17 cellular contexts compared by ENCODE assay signal in the genomic region with DNA sequence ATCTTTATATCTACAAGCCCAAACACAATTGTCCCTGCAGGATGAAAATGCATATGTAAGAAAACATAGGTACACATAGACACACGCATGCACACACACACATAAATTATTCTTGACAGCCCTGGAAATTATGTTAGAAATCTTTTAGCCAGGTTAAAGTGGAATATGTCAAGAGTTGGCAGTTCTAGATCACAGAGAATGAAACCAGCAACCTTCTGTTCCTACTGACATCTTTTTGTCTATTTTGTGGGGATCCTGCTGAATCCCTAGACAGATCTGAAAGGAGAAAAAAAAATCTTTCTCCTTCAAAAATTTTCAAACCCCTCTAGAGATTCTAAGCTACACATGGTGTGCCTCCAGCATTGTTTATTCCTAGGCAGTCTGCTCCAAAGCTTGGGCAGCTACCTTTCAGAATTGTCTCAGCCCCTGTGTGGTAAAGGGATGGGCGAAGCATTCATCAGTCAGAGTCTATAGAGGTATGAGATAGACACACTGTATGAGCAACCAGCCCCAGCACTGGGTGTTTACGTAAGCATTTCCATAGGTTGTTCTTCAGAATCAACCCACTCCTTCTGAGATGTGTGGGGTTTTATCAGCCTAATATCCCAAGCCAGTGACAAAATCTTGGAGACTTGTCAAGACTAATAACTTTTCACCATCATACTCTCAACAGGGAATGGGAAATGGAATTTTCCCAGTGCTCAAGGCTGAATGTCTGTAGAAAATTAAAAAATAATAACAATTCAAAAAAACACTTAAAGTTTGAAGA.
DNase-seq lines count a peak whose midpoint lies in the region; ATAC-seq and TF ChIP-seq lines count a peak whose summit lies in the region.
"Had no signal": no experiment of that assay in that cellular context is flagged by ENCODE, and none has a peak within 500 bp of the region (broad histone marks: within the 10 kb centered on the region; RNA-seq: fewer than 3 reads in every experiment).

No MANE protein-coding gene starts in this region.

- peaks cover 24 to 84% (median 54%) of the 10 kb centered on the region in 3 donors for H3K4me1 Mint-ChIP-seq in CD8-positive, alpha-beta memory T cell
- peaks cover 77% of the 10 kb centered on the region for H3K4me1 Mint-ChIP-seq in activated T-cell treated with anti-CD3 and anti-CD28 coated beads, Interleukin-2, amount 50 U/mL, for 4 hours (ENCODE audit: low read depth)

- H3K9me3 Mint-ChIP-seq in CD8-positive, alpha-beta memory T cell, result no peaks in the 10 kb centered on the region
- H3K9me3 Mint-ChIP-seq in activated T-cell treated with anti-CD3 and anti-CD28 coated beads, Interleukin-2, amount 50 U/mL, for 4 hours, result peaks cover 2% of the 10 kb centered on the region
- H3K9me3 Mint-ChIP-seq: type B pancreatic cell had no signal

- peak; percentile 81 to 84 for ATAC-seq in activated T-cell treated with anti-CD3 and anti-CD28 coated beads, Interleukin-2, amount 50 U/mL, for 4 hours
- no peak for ATAC-seq in HG02763 (IDR thresholded peaks at IDR 0.05; ENCODE audit: unreplicated experiment)

- H3K27me3 Mint-ChIP-seq in CD8-positive, alpha-beta memory T cell, result peaks cover 0 to 2% of the 10 kb centered on the region in 2 donors
- H3K27me3 Mint-ChIP-seq in activated T-cell treated with anti-CD3 and anti-CD28 coated beads, Interleukin-2, amount 50 U/mL, for 4 hours (ENCODE audit: low read depth), result no peaks in the 10 kb centered on the region
- H3K27me3 Mint-ChIP-seq: type B pancreatic cell had no signal

- peaks cover 0 to 34% (median 11%) of the 10 kb centered on the region in 3 donors for H3K36me3 Mint-ChIP-seq in CD8-positive, alpha-beta memory T cell
- H3K36me3 Mint-ChIP-seq in activated T-cell treated with anti-CD3 and anti-CD28 coated beads, Interleukin-2, amount 50 U/mL, for 4 hours (ENCODE audit: insufficient read depth), result peaks cover 9% of the 10 kb centered on the region
- H3K36me3 Mint-ChIP-seq: type B pancreatic cell had no signal

- H3K27me3 ChIP-seq in CD8-positive, alpha-beta memory T cell (ENCODE audit: insufficient read depth, low read length, poor library complexity, severe bottlenecking), result no peaks in the 10 kb centered on the region
- H3K27me3 ChIP-seq: dorsolateral prefrontal cortex had no signal

- no peaks in the 10 kb centered on the region for H3K36me3 ChIP-seq in CD8-positive, alpha-beta memory T cell (ENCODE audit: insufficient read depth, low read length)
- H3K36me3 ChIP-seq: prostate gland had no signal

- POLR2A ChIA-PET in CD8-positive, alpha-beta memory T cell (lab: Charles Lee), result no interaction called here

- DNase-seq in NCI-H1417 (lab: John Stamatoyannopoulos, UW) (peak in 2 of 3 experiments; percentile 30 to 44), NCI-H1417 treated with DMSO at 0.1 percent for 48 hours (lab: John Stamatoyannopoulos, UW) (no peak), epithelial cell of esophagus (ENCODE audit: low read depth) (peak; percentile 46), nucleus accumbens (lab: John Stamatoyannopoulos, UW) (no peak)
- DNase-seq in CD8-positive, alpha-beta memory T cell, result no peak
- DNase-seq in activated T-cell treated with anti-CD3 and anti-CD28 coated beads, Interleukin-2, amount 50 U/mL, for 4 hours, result peak; percentile 30
- DNase-seq in central memory CD4-positive, alpha-beta T cell, result no peak
- DNase-seq: 8988T; dorsolateral prefrontal cortex; GDM1; hypothalamus; NCI-H2107; SHP77 treated with DMSO at 0.1 percent for 48 hours; stimulated activated CD8-positive, alpha-beta memory T cell treated with anti-CD3 and anti-CD28 coated beads, Interleukin-4, amount 100 ng/mL, for 48 hours had no signal

- no peak overlapping the region for H3K27ac ChIP-seq in CD8-positive, alpha-beta memory T cell (ENCODE audit: low read depth, low read length)
- H3K27ac ChIP-seq: prostate gland had no signal

- CTCF ChIA-PET in CD8-positive, alpha-beta memory T cell (lab: Charles Lee), result interaction anchor here (1.4 kb wide), 1 partner anchor 15 kb away, joined by 3 read pairs; no protein-coding TSS in a partner anchor

- no peaks in the 10 kb centered on the region for H3K9me3 ChIP-seq in CD8-positive, alpha-beta memory T cell (ENCODE audit: low read length)
- H3K9me3 ChIP-seq: prostate gland had no signal

- H3K4me1 ChIP-seq in CD8-positive, alpha-beta memory T cell (ENCODE audit: insufficient read depth, low read length), result peaks cover 20% of the 10 kb centered on the region
- H3K4me1 ChIP-seq: prostate gland had no signal

- peak overlapping the region; percentile 18 to 83 (median 68) for H3K27ac Mint-ChIP-seq in CD8-positive, alpha-beta memory T cell
- H3K27ac Mint-ChIP-seq: type B pancreatic cell had no signal

- TF ChIP-seq CTCF in epithelial cell of esophagus (IDR thresholded peaks at IDR 0.05; ENCODE audit: insufficient read depth, low read depth, low read length, missing control alignments), result no peak

- peak overlapping the region; percentile 23 to 76 (median 70) for H3K4me3 Mint-ChIP-seq in CD8-positive, alpha-beta memory T cell
- peak overlapping the region; percentile 60 for H3K4me3 Mint-ChIP-seq in activated T-cell treated with anti-CD3 and anti-CD28 coated beads, Interleukin-2, amount 50 U/mL, for 4 hours
- H3K4me3 Mint-ChIP-seq: type B pancreatic cell had no signal

- H3K4me3 ChIP-seq in CD8-positive, alpha-beta memory T cell (ENCODE audit: low read length), result peak overlapping the region; percentile 11
- H3K4me3 ChIP-seq in epithelial cell of esophagus (ENCODE audit: low read length), result no peak overlapping the region
- H3K4me3 ChIP-seq: dorsolateral prefrontal cortex, prostate gland had no signal

Comparison
In these comparisons a context has a peak if more than half of its experiments do, and no peak if none do; other contexts are left out.
1. DNase-seq: peak in NCI-H1417 (2 of 3), activated T-cell treated with anti-CD3 and anti-CD28 coated beads, Interleukin-2, amount 50 U/mL, for 4 hours (single experiment) and epithelial cell of esophagus (single experiment); none in NCI-H1417 treated with DMSO at 0.1 percent for 48 hours (single experiment), CD8-positive, alpha-beta memory T cell (0 of 5), nucleus accumbens (0 of 56) and central memory CD4-positive, alpha-beta T cell (single experiment).